10 cellular contexts compared by ENCODE assay signal in genomic region chr17:44384281-44384822, GRCh38. TPM values are rescaled to one million over a fixed set of nuclear protein-coding genes. Genes with fewer than 3 reads are reported as not detected.
DNase-seq lines count a peak whose midpoint lies in the region; ATAC-seq, FAIRE-seq and TF ChIP-seq lines count a peak whose summit lies in the region.
"Had no signal": no experiment of that assay in that cellular context is flagged by ENCODE, and none has a peak within 500 bp of the region (broad histone marks: within the 10 kb centered on the region; RNA-seq: fewer than 3 reads in every experiment).

No MANE protein-coding gene starts in this region.

- TF ChIP-seq CTCF in HepG2 (CRISPR knock-in tag; IDR thresholded peaks at IDR 0.05), result no peak
- no peak for TF ChIP-seq CTCF in thoracic aorta (IDR thresholded peaks at IDR 0.05)

- H3K4me3 ChIP-seq in HepG2 (replicated peaks in 1 of 3; ENCODE audit: insufficient read depth in 1 of 3, low read depth in 2 of 3, low read length in 3 of 3) (peak overlapping the region in 1 of 3 experiments; percentile 83; a peak in 2 of 6 replicates), thoracic aorta (peak overlapping the region; percentile 72)

- H3K9me3 Mint-ChIP-seq in activated naive CD4-positive, alpha-beta T cell treated with anti-CD3 and anti-CD28 coated beads for 36 hours, result no peaks in the 10 kb centered on the region
- H3K9me3 Mint-ChIP-seq in activated T-helper 2 cell treated with anti-CD3 and anti-CD28 coated beads, Interferon-gamma antibody, Interleukin-2, Interleukin-4, amounts not matched to agents 10 μg/mL and 5 μg/mL and 100 μg/mL, durations not matched to agents 14 hours and 24 hours and 36 hours, result no peaks in the 10 kb centered on the region

- CTCF ChIA-PET in activated naive CD4-positive, alpha-beta T cell treated with anti-CD3 and anti-CD28 coated beads for 36 hours (lab: Charles Lee), result interaction anchor here (1.5 kb wide), 1 partner anchor 139 kb away, joined by 3 read pairs; no protein-coding TSS in a partner anchor
- CTCF ChIA-PET in HepG2 (lab: Yijun Ruan, JAX; ENCODE audit: low intra/inter-chr PET ratio, low total read pairs), result no interaction called here

- BruUV-seq in HepG2 (replicated peaks; lab: Mats Ljungman, UMichigan), result no TSS peak

- ATAC-seq in HepG2 (no peak; the same call in 2 of the 3 replicates), thoracic aorta (ENCODE audit: insufficient number of reproducible peaks, low FRiP score, low read depth) (no peak), GM21526 (IDR thresholded peaks at IDR 0.05; ENCODE audit: low FRiP score, unreplicated experiment) (no peak)

- no peak overlapping the region for H3K27ac Mint-ChIP-seq in activated naive CD4-positive, alpha-beta T cell treated with anti-CD3 and anti-CD28 coated beads for 36 hours
- no peak overlapping the region for H3K27ac Mint-ChIP-seq in activated T-helper 2 cell treated with anti-CD3 and anti-CD28 coated beads, Interferon-gamma antibody, Interleukin-2, Interleukin-4, amounts not matched to agents 10 μg/mL and 5 μg/mL and 100 μg/mL, durations not matched to agents 14 hours and 24 hours and 36 hours

- no peaks in the 10 kb centered on the region for H4K20me1 ChIP-seq in HepG2 (ENCODE audit: insufficient read depth, low read length)

- peak overlapping the region; percentile 19 for H3K4me3 Mint-ChIP-seq in activated naive CD4-positive, alpha-beta T cell treated with anti-CD3 and anti-CD28 coated beads for 36 hours
- H3K4me3 Mint-ChIP-seq in activated T-helper 2 cell treated with anti-CD3 and anti-CD28 coated beads, Interferon-gamma antibody, Interleukin-2, Interleukin-4, amounts not matched to agents 10 μg/mL and 5 μg/mL and 100 μg/mL, durations not matched to agents 14 hours and 24 hours and 36 hours (ENCODE audit: low read depth), result peak overlapping the region; percentile 60

- intact Hi-C loops in activated naive CD4-positive, alpha-beta T cell treated with anti-CD3 and anti-CD28 coated beads for 36 hours (cut with micrococcal nuclease), result no loop called here
- intact Hi-C loops in activated T-helper 2 cell treated with anti-CD3 and anti-CD28 coated beads, Interferon-gamma antibody, Interleukin-2, Interleukin-4, amounts not matched to agents 10 μg/mL and 5 μg/mL and 100 μg/mL, durations not matched to agents 14 hours and 24 hours and 36 hours (cut with micrococcal nuclease), result no loop called here
- intact Hi-C loops in HepG2 (cut with micrococcal nuclease; ENCODE audit: unreplicated experiment), result no loop called here

- peak overlapping the region; percentile 96 for H3K4me2 ChIP-seq in HepG2 (ENCODE audit: low read depth, low read length)

- TF ChIP-seq RAD21 in HepG2 (CRISPR knock-in tag; IDR thresholded peaks at IDR 0.05), result no peak

- H3K36me3 Mint-ChIP-seq in activated naive CD4-positive, alpha-beta T cell treated with anti-CD3 and anti-CD28 coated beads for 36 hours (ENCODE audit: low read depth), result no peaks in the 10 kb centered on the region
- H3K36me3 Mint-ChIP-seq in activated T-helper 2 cell treated with anti-CD3 and anti-CD28 coated beads, Interferon-gamma antibody, Interleukin-2, Interleukin-4, amounts not matched to agents 10 μg/mL and 5 μg/mL and 100 μg/mL, durations not matched to agents 14 hours and 24 hours and 36 hours (ENCODE audit: low read depth), result no peaks in the 10 kb centered on the region

- H3K9me3 ChIP-seq in HepG2 (ENCODE audit: low read length), result no peaks in the 10 kb centered on the region
- no peaks in the 10 kb centered on the region for H3K9me3 ChIP-seq in thoracic aorta
- H3K9me3 ChIP-seq: upper lobe of right lung had no signal

- H3K27me3 Mint-ChIP-seq in activated naive CD4-positive, alpha-beta T cell treated with anti-CD3 and anti-CD28 coated beads for 36 hours (ENCODE audit: low read depth), result peaks cover 13% of the 10 kb centered on the region
- H3K27me3 Mint-ChIP-seq in activated T-helper 2 cell treated with anti-CD3 and anti-CD28 coated beads, Interferon-gamma antibody, Interleukin-2, Interleukin-4, amounts not matched to agents 10 μg/mL and 5 μg/mL and 100 μg/mL, durations not matched to agents 14 hours and 24 hours and 36 hours (ENCODE audit: low read depth), result peaks cover 22% of the 10 kb centered on the region

- peaks cover 22% of the 10 kb centered on the region for H3K4me1 ChIP-seq in HepG2 (ENCODE audit: insufficient read depth, low read length)
- H3K4me1 ChIP-seq in thoracic aorta (ENCODE audit: control insufficient read depth in 1 of 2, low read depth in 2 of 2), result peaks cover 0 to 19% of the 10 kb centered on the region in 2 donors

- no peaks in the 10 kb centered on the region for H3K79me2 ChIP-seq in HepG2 (ENCODE audit: insufficient read depth, low read length)

- WGBS in HepG2 (ENCODE audit: low lambda C conversion rate), result 45% methylated on average over 26 of the region's 29 CpGs

- peaks cover 7% of the 10 kb centered on the region for H3K4me1 Mint-ChIP-seq in activated naive CD4-positive, alpha-beta T cell treated with anti-CD3 and anti-CD28 coated beads for 36 hours (ENCODE audit: low read depth)
- H3K4me1 Mint-ChIP-seq in activated T-helper 2 cell treated with anti-CD3 and anti-CD28 coated beads, Interferon-gamma antibody, Interleukin-2, Interleukin-4, amounts not matched to agents 10 μg/mL and 5 μg/mL and 100 μg/mL, durations not matched to agents 14 hours and 24 hours and 36 hours (ENCODE audit: low read depth), result peaks cover 4% of the 10 kb centered on the region

- TF ChIP-seq EP300 in HepG2 (IDR thresholded peaks at IDR 0.05; ENCODE audit: low read depth in 2 of 2, low read length in 2 of 2), result no peak
- no peak for TF ChIP-seq EP300 in HepG2 (CRISPR knock-in tag; IDR thresholded peaks at IDR 0.05; ENCODE audit: borderline replicate concordance)

- TF ChIP-seq POLR2A in HepG2 (IDR thresholded peaks at IDR 0.05; ENCODE audit: insufficient read depth in 1 of 2, low read depth in 2 of 2, low read length in 2 of 2), result no peak

- H3K27ac ChIP-seq in HepG2 (ENCODE audit: extremely low read length, insufficient read depth, low read length) (no peak overlapping the region), thoracic aorta (no peak overlapping the region)
- H3K27ac ChIP-seq: upper lobe of right lung had no signal

- no peak for DNase-seq in activated naive CD4-positive, alpha-beta T cell treated with anti-CD3 and anti-CD28 coated beads for 36 hours
- no peak for DNase-seq in activated naive CD4-positive, alpha-beta T cell treated with anti-CD3 and anti-CD28 coated beads, Interleukin-2, amount 50 U/mL, for 16 hours
- DNase-seq in activated T-helper 2 cell treated with anti-CD3 and anti-CD28 coated beads, Interferon-gamma antibody, Interleukin-2, Interleukin-4, amounts not matched to agents 10 μg/mL and 5 μg/mL and 100 μg/mL, durations not matched to agents 14 hours and 24 hours and 36 hours (ENCODE audit: low spot score), result no peak
- DNase-seq in HepG2 (ENCODE audit: low spot score) (no peak), thoracic aorta (ENCODE audit: low spot score) (no peak), NCI-H1930 (lab: John Stamatoyannopoulos, UW) (no peak), NCI-H146 (lab: John Stamatoyannopoulos, UW) (no peak)
- DNase-seq: SHP77 treated with DMSO at 0.1 percent for 48 hours, upper lobe of right lung had no signal

- in situ Hi-C loops in HepG2 (cut with HindIII; ENCODE audit: extremely low pct_ligation_motif_present, low pct_unique_long_range_greater_than_20kb), result no loop called here

- H3K36me3 ChIP-seq in HepG2 (replicated peaks in 1 of 2; ENCODE audit: control insufficient read depth in 1 of 2, insufficient read depth in 2 of 2, low read length in 2 of 2) (no peaks in the 10 kb centered on the region), thoracic aorta (no peaks in the 10 kb centered on the region)
- H3K36me3 ChIP-seq: upper lobe of right lung had no signal

- no peak for FAIRE-seq in HepG2 (lab: Jason Lieb, UNC)

- POLR2A ChIA-PET in HepG2 (lab: Yijun Ruan, JAX), result interaction anchor here (1.3 to 2.0 kb wide), 4 partner anchors 9 to 139 kb away, joined by 4 to 12 read pairs (median 7); no protein-coding TSS in a partner anchor

- H3K27me3 ChIP-seq in HepG2 (ENCODE audit: control insufficient read depth in 1 of 2, insufficient read depth in 2 of 2, low read length in 2 of 2) (peaks cover 20 to 66% of the 10 kb centered on the region in 2 experiments), thoracic aorta (replicated peaks; ENCODE audit: insufficient read depth) (no peaks in the 10 kb centered on the region)
- H3K27me3 ChIP-seq: upper lobe of right lung had no signal

- H3K9ac ChIP-seq in HepG2 (ENCODE audit: insufficient read depth, low read depth, low read length), result peak overlapping the region; percentile 27; the same call in 1 of the 2 replicates

- H2AFZ ChIP-seq in HepG2 (ENCODE audit: low read length), result no peak overlapping the region

RNA-seq across cellular contexts. Expression of gene ITGA2B, which starts 5.1 kb away (rescaled TPM):
- total RNA-seq in activated naive CD4-positive, alpha-beta T cell treated with anti-CD3 and anti-CD28 coated beads for 36 hours, result 1 to 10 TPM in 1 of 2 experiments, under 1 TPM in 1; 0.31 to 1.1 TPM
- 1.5 and 2.7 TPM in 2 replicates for total RNA-seq in activated T-helper 2 cell treated with anti-CD3 and anti-CD28 coated beads, Interferon-gamma antibody, Interleukin-2, Interleukin-4, amounts not matched to agents 10 μg/mL and 5 μg/mL and 100 μg/mL, durations not matched to agents 14 hours and 24 hours and 36 hours
- total RNA-seq in HepG2 (2016; rRNA removed; fragmentation: Illumina TruSeq; extraction: Trizol), result 0.38 and 0.41 TPM in 2 replicates
- 0.30 TPM in 1 of 2 replicates, not detected in the other for total RNA-seq in HepG2 (2016; cell fraction: cytosol; rRNA removed; fragmentation: Illumina TruSeq; extraction: Trizol; ENCODE audit: low read depth)
- total RNA-seq in HepG2 (2016; cell fraction: insoluble cytoplasmic fraction; rRNA removed; fragmentation: Illumina TruSeq; extraction: Trizol), result 0.22 and 0.37 TPM in 2 replicates
- 0.19 and 0.83 TPM in 2 replicates for total RNA-seq in HepG2 (2016; cell fraction: membrane; rRNA removed; fragmentation: Illumina TruSeq; extraction: Trizol)
- total RNA-seq in HepG2 (2016; cell fraction: nucleus; rRNA removed; fragmentation: Illumina TruSeq; extraction: Trizol), result 0.37 and 0.44 TPM in 2 replicates
- polyA plus RNA-seq in HepG2 (2011; rRNA removed), result 1.1 and 1.9 TPM in 2 replicates
- 0.42 and 0.63 TPM in 2 replicates for polyA plus RNA-seq in HepG2 (2011; cell fraction: cytosol; rRNA removed)
- polyA plus RNA-seq in HepG2 (2011; cell fraction: nucleus; rRNA removed), result 11.3 and 12.6 TPM in 2 replicates
- 2.4 and 4.7 TPM in 2 replicates for polyA plus RNA-seq in HepG2 (2012)
- polyA plus RNA-seq in HepG2 (2016; cell fraction: cytosol; fragmentation: Illumina TruSeq; extraction: Trizol; ENCODE audit: low read depth), result 0.27 TPM in 1 of 2 replicates, not detected in the other
- 0.25 TPM in 1 of 2 replicates, not detected in the other for polyA plus RNA-seq in HepG2 (2016; cell fraction: insoluble cytoplasmic fraction; fragmentation: Illumina TruSeq; extraction: Trizol; ENCODE audit: low read depth)
- polyA plus RNA-seq in HepG2 (2016; cell fraction: membrane; fragmentation: Illumina TruSeq; extraction: Trizol; ENCODE audit: low read depth), result 0.40 TPM in 1 of 2 replicates, not detected in the other
- 0.60 and 1.3 TPM in 2 replicates for polyA plus RNA-seq in HepG2 (2016; cell fraction: nucleus; fragmentation: Illumina TruSeq; extraction: Trizol; ENCODE audit: insufficient read depth, low read depth)
- 0.74 and 1.3 TPM in 2 replicates for polyA minus RNA-seq in HepG2 (2011; rRNA and poly(A)+ RNA removed; ENCODE audit: low replicate concordance)
- 0.26 and 0.69 TPM in 2 replicates for polyA minus RNA-seq in HepG2 (2011; cell fraction: cytosol; rRNA and poly(A)+ RNA removed)
- polyA minus RNA-seq in HepG2 (2011; cell fraction: nucleus; rRNA and poly(A)+ RNA removed), result 1.9 and 2.4 TPM in 2 replicates
- 1 to 10 TPM in 1 of 2 donors, under 1 TPM in 1; 0.28 to 3.4 TPM for total RNA-seq in thoracic aorta

RNA-seq across cellular contexts. Expression of gene FAM171A2, which starts 20.7 kb away (rescaled TPM):
- total RNA-seq in activated naive CD4-positive, alpha-beta T cell treated with anti-CD3 and anti-CD28 coated beads for 36 hours, result under 1 TPM; 0.12 to 0.21 TPM
- 0.32 and 1.0 TPM in 2 replicates for total RNA-seq in activated T-helper 2 cell treated with anti-CD3 and anti-CD28 coated beads, Interferon-gamma antibody, Interleukin-2, Interleukin-4, amounts not matched to agents 10 μg/mL and 5 μg/mL and 100 μg/mL, durations not matched to agents 14 hours and 24 hours and 36 hours
- total RNA-seq in HepG2 (2016; rRNA removed; fragmentation: Illumina TruSeq; extraction: Trizol) (1.0 and 1.8 TPM in 2 replicates), thoracic aorta (under 1 TPM in 1 of 2 donors, not detected in 1; 0.63 TPM)
- 0.44 and 1.2 TPM in 2 replicates for total RNA-seq in HepG2 (2016; cell fraction: cytosol; rRNA removed; fragmentation: Illumina TruSeq; extraction: Trizol; ENCODE audit: low read depth)
- total RNA-seq in HepG2 (2016; cell fraction: insoluble cytoplasmic fraction; rRNA removed; fragmentation: Illumina TruSeq; extraction: Trizol), result 0.97 and 2.0 TPM in 2 replicates
- 1.4 and 2.0 TPM in 2 replicates for total RNA-seq in HepG2 (2016; cell fraction: membrane; rRNA removed; fragmentation: Illumina TruSeq; extraction: Trizol)
- total RNA-seq in HepG2 (2016; cell fraction: nucleus; rRNA removed; fragmentation: Illumina TruSeq; extraction: Trizol), result 1.8 and 2.4 TPM in 2 replicates
- polyA plus RNA-seq in HepG2 (2011; rRNA removed), result 3.6 and 5.8 TPM in 2 replicates
- polyA plus RNA-seq in HepG2 (2011; cell fraction: cytosol; rRNA removed), result 3.3 and 4.9 TPM in 2 replicates
- polyA plus RNA-seq in HepG2 (2011; cell fraction: nucleus; rRNA removed), result 5.7 and 6.2 TPM in 2 replicates
- polyA plus RNA-seq in HepG2 (2012), result 3.9 and 7.7 TPM in 2 replicates
- 0.99 and 1.1 TPM in 2 replicates for polyA plus RNA-seq in HepG2 (2016; cell fraction: cytosol; fragmentation: Illumina TruSeq; extraction: Trizol; ENCODE audit: low read depth)
- polyA plus RNA-seq in HepG2 (2016; cell fraction: insoluble cytoplasmic fraction; fragmentation: Illumina TruSeq; extraction: Trizol; ENCODE audit: low read depth), result 0.66 and 0.71 TPM in 2 replicates
- 0.84 and 1.1 TPM in 2 replicates for polyA plus RNA-seq in HepG2 (2016; cell fraction: membrane; fragmentation: Illumina TruSeq; extraction: Trizol; ENCODE audit: low read depth)
- 3.3 and 3.5 TPM in 2 replicates for polyA plus RNA-seq in HepG2 (2016; cell fraction: nucleus; fragmentation: Illumina TruSeq; extraction: Trizol; ENCODE audit: insufficient read depth, low read depth)
- polyA minus RNA-seq in HepG2 (2011; rRNA and poly(A)+ RNA removed; ENCODE audit: low replicate concordance), result 1.3 and 9.8 TPM in 2 replicates
- polyA minus RNA-seq in HepG2 (2011; cell fraction: cytosol; rRNA and poly(A)+ RNA removed), result 3.0 and 3.8 TPM in 2 replicates
- 1.3 and 2.7 TPM in 2 replicates for polyA minus RNA-seq in HepG2 (2011; cell fraction: nucleus; rRNA and poly(A)+ RNA removed)

RNA-seq across cellular contexts. Expression of gene GRN, which starts 39.2 kb away (rescaled TPM):
- total RNA-seq in activated naive CD4-positive, alpha-beta T cell treated with anti-CD3 and anti-CD28 coated beads for 36 hours, result 10 to 100 TPM; 47.1 to 50.5 TPM
- 37.8 and 41.4 TPM in 2 replicates for total RNA-seq in activated T-helper 2 cell treated with anti-CD3 and anti-CD28 coated beads, Interferon-gamma antibody, Interleukin-2, Interleukin-4, amounts not matched to agents 10 μg/mL and 5 μg/mL and 100 μg/mL, durations not matched to agents 14 hours and 24 hours and 36 hours
- total RNA-seq in HepG2 (2016; rRNA removed; fragmentation: Illumina TruSeq; extraction: Trizol), result 41.2 and 86.6 TPM in 2 replicates
- total RNA-seq in HepG2 (2016; cell fraction: cytosol; rRNA removed; fragmentation: Illumina TruSeq; extraction: Trizol; ENCODE audit: low read depth), result 14.7 and 16.4 TPM in 2 replicates
- 36.4 and 95.6 TPM in 2 replicates for total RNA-seq in HepG2 (2016; cell fraction: insoluble cytoplasmic fraction; rRNA removed; fragmentation: Illumina TruSeq; extraction: Trizol)
- total RNA-seq in HepG2 (2016; cell fraction: membrane; rRNA removed; fragmentation: Illumina TruSeq; extraction: Trizol), result 24.9 and 32.7 TPM in 2 replicates
- total RNA-seq in HepG2 (2016; cell fraction: nucleus; rRNA removed; fragmentation: Illumina TruSeq; extraction: Trizol), result 81.7 and 101 TPM in 2 replicates
- 143 and 195 TPM in 2 replicates for polyA plus RNA-seq in HepG2 (2011; rRNA removed)
- 82.9 and 130 TPM in 2 replicates for polyA plus RNA-seq in HepG2 (2011; cell fraction: cytosol; rRNA removed)
- polyA plus RNA-seq in HepG2 (2011; cell fraction: nucleus; rRNA removed), result 653 and 705 TPM in 2 replicates
- polyA plus RNA-seq in HepG2 (2012), result 166 and 219 TPM in 2 replicates
- 23.3 and 23.7 TPM in 2 replicates for polyA plus RNA-seq in HepG2 (2016; cell fraction: cytosol; fragmentation: Illumina TruSeq; extraction: Trizol; ENCODE audit: low read depth)
- polyA plus RNA-seq in HepG2 (2016; cell fraction: insoluble cytoplasmic fraction; fragmentation: Illumina TruSeq; extraction: Trizol; ENCODE audit: low read depth), result 50.3 and 62.4 TPM in 2 replicates
- 32.0 and 32.7 TPM in 2 replicates for polyA plus RNA-seq in HepG2 (2016; cell fraction: membrane; fragmentation: Illumina TruSeq; extraction: Trizol; ENCODE audit: low read depth)
- polyA plus RNA-seq in HepG2 (2016; cell fraction: nucleus; fragmentation: Illumina TruSeq; extraction: Trizol; ENCODE audit: insufficient read depth, low read depth), result 211 and 219 TPM in 2 replicates
- polyA minus RNA-seq in HepG2 (2011; rRNA and poly(A)+ RNA removed; ENCODE audit: low replicate concordance), result 65.4 and 170 TPM in 2 replicates
- polyA minus RNA-seq in HepG2 (2011; cell fraction: cytosol; rRNA and poly(A)+ RNA removed), result 146 and 172 TPM in 2 replicates
- 48.2 and 74.1 TPM in 2 replicates for polyA minus RNA-seq in HepG2 (2011; cell fraction: nucleus; rRNA and poly(A)+ RNA removed)
- total RNA-seq in thoracic aorta, result 100 to 1,000 TPM; 203 to 292 TPM

RNA-seq across cellular contexts. Expression of gene SLC25A39, which starts 59.7 kb away (rescaled TPM):
- total RNA-seq in activated naive CD4-positive, alpha-beta T cell treated with anti-CD3 and anti-CD28 coated beads for 36 hours, result 100 to 1,000 TPM; 146 to 149 TPM
- total RNA-seq in activated T-helper 2 cell treated with anti-CD3 and anti-CD28 coated beads, Interferon-gamma antibody, Interleukin-2, Interleukin-4, amounts not matched to agents 10 μg/mL and 5 μg/mL and 100 μg/mL, durations not matched to agents 14 hours and 24 hours and 36 hours, result 132 and 141 TPM in 2 replicates
- total RNA-seq in HepG2 (2016; rRNA removed; fragmentation: Illumina TruSeq; extraction: Trizol) (119 and 151 TPM in 2 replicates), thoracic aorta (10 to 100 TPM; 63.2 to 74.6 TPM)
- 410 and 476 TPM in 2 replicates for total RNA-seq in HepG2 (2016; cell fraction: cytosol; rRNA removed; fragmentation: Illumina TruSeq; extraction: Trizol; ENCODE audit: low read depth)
- total RNA-seq in HepG2 (2016; cell fraction: insoluble cytoplasmic fraction; rRNA removed; fragmentation: Illumina TruSeq; extraction: Trizol), result 99.0 and 156 TPM in 2 replicates
- 478 and 550 TPM in 2 replicates for total RNA-seq in HepG2 (2016; cell fraction: membrane; rRNA removed; fragmentation: Illumina TruSeq; extraction: Trizol)
- total RNA-seq in HepG2 (2016; cell fraction: nucleus; rRNA removed; fragmentation: Illumina TruSeq; extraction: Trizol), result 88.4 and 102 TPM in 2 replicates
- polyA plus RNA-seq in HepG2 (2011; rRNA removed), result 144 and 164 TPM in 2 replicates
- polyA plus RNA-seq in HepG2 (2011; cell fraction: cytosol; rRNA removed), result 120 and 173 TPM in 2 replicates
- polyA plus RNA-seq in HepG2 (2011; cell fraction: nucleus; rRNA removed), result 432 and 489 TPM in 2 replicates
- 90.6 and 129 TPM in 2 replicates for polyA plus RNA-seq in HepG2 (2012)
- 809 and 889 TPM in 2 replicates for polyA plus RNA-seq in HepG2 (2016; cell fraction: cytosol; fragmentation: Illumina TruSeq; extraction: Trizol; ENCODE audit: low read depth)
- 161 and 204 TPM in 2 replicates for polyA plus RNA-seq in HepG2 (2016; cell fraction: insoluble cytoplasmic fraction; fragmentation: Illumina TruSeq; extraction: Trizol; ENCODE audit: low read depth)
- 764 and 806 TPM in 2 replicates for polyA plus RNA-seq in HepG2 (2016; cell fraction: membrane; fragmentation: Illumina TruSeq; extraction: Trizol; ENCODE audit: low read depth)
- 299 and 303 TPM in 2 replicates for polyA plus RNA-seq in HepG2 (2016; cell fraction: nucleus; fragmentation: Illumina TruSeq; extraction: Trizol; ENCODE audit: insufficient read depth, low read depth)
- polyA minus RNA-seq in HepG2 (2011; rRNA and poly(A)+ RNA removed; ENCODE audit: low replicate concordance), result 136 and 157 TPM in 2 replicates
- 35.4 and 57.5 TPM in 2 replicates for polyA minus RNA-seq in HepG2 (2011; cell fraction: cytosol; rRNA and poly(A)+ RNA removed)
- polyA minus RNA-seq in HepG2 (2011; cell fraction: nucleus; rRNA and poly(A)+ RNA removed), result 45.3 and 47.1 TPM in 2 replicates
